In genomic region chr3:14943042-14943441, GRCh38 we compare ENCODE assay signal across 24 cellular contexts. TPM values are rescaled to one million over a fixed set of nuclear protein-coding genes. Genes with fewer than 3 reads are reported as not detected.
DNase-seq lines count a peak whose midpoint lies in the region; ATAC-seq and TF ChIP-seq lines count a peak whose summit lies in the region.
"Had no signal": no experiment of that assay in that cellular context is flagged by ENCODE, and none has a peak within 500 bp of the region (broad histone marks: within the 10 kb centered on the region; RNA-seq: fewer than 3 reads in every experiment).

No MANE protein-coding gene starts in this region.

- no peak overlapping the region for H3K9ac ChIP-seq in liver (ENCODE audit: low read depth in 1 of 2, low read length in 2 of 2)
- H3K9ac ChIP-seq: BLaER1 treated with 17β-estradiol and CSF1 and Interleukin-3, amounts not matched to agents 10 nM and 100 nM; parathyroid adenoma had no signal

- ATAC-seq in GM21447 (IDR thresholded peaks at IDR 0.05; ENCODE audit: unreplicated experiment): peak; percentile 34
- ATAC-seq: activated T-helper 17 cell treated with anti-CD3 and anti-CD28 coated beads, Interleukin-2, amount 50 U/mL, for 72 hours; HCT116; naive thymus-derived CD4-positive, alpha-beta T cell had no signal

- H3K4me3 ChIP-seq in GM08714 (ENCODE audit: low read length): peak overlapping the region; percentile 21; the same call in 1 of the 2 replicates
- H3K4me3 ChIP-seq in liver (ENCODE audit: low read depth in 1 of 3, low read length in 3 of 3): no peak overlapping the region
- H3K4me3 ChIP-seq: BLaER1 treated with 17β-estradiol and CSF1 and Interleukin-3, amounts not matched to agents 10 nM and 100 nM; breast epithelium had no signal

- peaks cover 6 to 28% (median 25%) of the 10 kb centered on the region in 4 donors for H3K4me1 ChIP-seq in liver (ENCODE audit: control insufficient read depth in 4 of 4, insufficient read depth in 4 of 4, low read length in 3 of 4)
- H3K4me1 ChIP-seq: breast epithelium had no signal

- DNase-seq in cerebellar nuclear complex (lab: John Stamatoyannopoulos, UW) (no peak), NCI-H2029 treated with DMSO at 0.1 percent for 48 hours (lab: John Stamatoyannopoulos, UW) (no peak), GM13977 (ENCODE audit: low spot score) (no peak), NCI-H1105 (lab: John Stamatoyannopoulos, UW) (no peak)
- DNase-seq: DMS153; GDM1; hippocampal formation; Kasumi-1; mesenchymal stem cell; naive thymus-derived CD4-positive, alpha-beta T cell; NCI-H1092 treated with DMSO at 0.1 percent for 48 hours; NCI-H2081 treated with DMSO at 0.1 percent for 48 hours; NCI-H526; stimulated activated CD4-positive, alpha-beta T cell treated with anti-CD3 and anti-CD28 coated beads, Interleukin-2, amount 100 ng/mL, for 48 hours; T1000 had no signal

- peak overlapping the region; percentile 100 for H3K27ac ChIP-seq in VCaP
- no peak overlapping the region for H3K27ac ChIP-seq in liver (ENCODE audit: low read depth in 1 of 2, low read length in 2 of 2)
- H3K27ac ChIP-seq: BLaER1 treated with 17β-estradiol and CSF1 and Interleukin-3, amounts not matched to agents 10 nM and 100 nM; breast epithelium; parathyroid adenoma had no signal

- H3K9me3 ChIP-seq in liver (ENCODE audit: control insufficient read depth in 4 of 4, low read length in 3 of 4): no peaks in the 10 kb centered on the region
- H3K9me3 ChIP-seq: BLaER1 treated with 17β-estradiol and CSF1 and Interleukin-3, amounts not matched to agents 10 nM and 100 nM; breast epithelium had no signal

- peaks cover 0 to 5% (median 2%) of the 10 kb centered on the region in 4 donors for H3K36me3 ChIP-seq in liver (ENCODE audit: control insufficient read depth in 4 of 4, insufficient read depth in 3 of 4, low read depth in 1 of 4, low read length in 3 of 4)

- TF ChIP-seq CTCF in VCaP (conservative IDR thresholded peaks at IDR 0.05) (no peak), liver (IDR thresholded peaks at IDR 0.05; ENCODE audit: low read depth, low read length, missing input control) (no peak), GM13977 (IDR thresholded peaks at IDR 0.05; ENCODE audit: extremely low read depth, insufficient read depth, missing control alignments) (no peak)

- peak in 1 of 2 donors; percentile 5 for TF ChIP-seq RAD21 in liver (IDR thresholded peaks at IDR 0.05)

- no peaks in the 10 kb centered on the region for H3K27me3 ChIP-seq in liver (ENCODE audit: control insufficient read depth in 4 of 4, insufficient read depth in 4 of 4, low read length in 3 of 4)
- H3K27me3 ChIP-seq: BLaER1 treated with 17β-estradiol and CSF1 and Interleukin-3, amounts not matched to agents 10 nM and 100 nM; breast epithelium had no signal

- in situ Hi-C loops in GM13977 (cut with MboI; ENCODE audit: low pct_unique_long_range_greater_than_20kb, low sequenced_read_pairs, unreplicated experiment): no loop called here

TF ChIP-seq in liver, 16 proteins besides CTCF, POLR2A, EP300 and RAD21:
- peak; percentile 51 to 53 for TF ChIP-seq RXRA (IDR thresholded peaks at IDR 0.05)
- TF ChIP-seq FOXA1 (IDR thresholded peaks at IDR 0.05): peak; percentile 44
- TF ChIP-seq, protein P1, sequence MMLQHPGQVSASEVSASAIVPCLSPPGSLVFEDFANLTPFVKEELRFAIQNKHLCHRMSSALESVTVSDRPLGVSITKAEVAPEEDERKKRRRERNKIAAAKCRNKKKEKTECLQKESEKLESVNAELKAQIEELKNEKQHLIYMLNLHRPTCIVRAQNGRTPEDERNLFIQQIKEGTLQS (IDR thresholded peaks at IDR 0.05): no peak
- peak; percentile 69 for TF ChIP-seq SP1 (IDR thresholded peaks at IDR 0.05)
- TF ChIP-seq JUND (IDR thresholded peaks at IDR 0.05): no peak
- TF ChIP-seq FOXA2 (IDR thresholded peaks at IDR 0.05): peak; percentile 64
- TF ChIP-seq, protein P2, sequence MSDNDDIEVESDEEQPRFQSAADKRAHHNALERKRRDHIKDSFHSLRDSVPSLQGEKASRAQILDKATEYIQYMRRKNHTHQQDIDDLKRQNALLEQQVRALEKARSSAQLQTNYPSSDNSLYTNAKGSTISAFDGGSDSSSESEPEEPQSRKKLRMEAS (IDR thresholded peaks at IDR 0.05): no peak

RNA-seq across cellular contexts. Expression of gene NR2C2, which starts 4.3 kb away (rescaled TPM):
- total RNA-seq in liver: 10 to 100 TPM; 21.8 TPM
- polyA plus RNA-seq in liver: 1 to 10 TPM; 3.3 to 7.3 TPM
